ENCODE assay signal across 18 cellular contexts in genomic region chr2:45167885-45168284, GRCh38.
DNase-seq lines count a peak whose midpoint lies in the region; ATAC-seq and TF ChIP-seq lines count a peak whose summit lies in the region.
"Had no signal": no experiment of that assay in that cellular context is flagged by ENCODE, and none has a peak within 500 bp of the region (broad histone marks: within the 10 kb centered on the region; RNA-seq: fewer than 3 reads in every experiment).

No MANE protein-coding gene starts in this region.

- peaks cover 10% of the 10 kb centered on the region for H3K4me1 ChIP-seq in OCI-LY7 (ENCODE audit: insufficient read depth, low read length, poor library complexity, severe bottlenecking)
- H3K4me1 ChIP-seq in iPS-20b (ENCODE audit: insufficient read depth, low read length), result peaks cover 12% of the 10 kb centered on the region
- H3K4me1 ChIP-seq in skeletal muscle satellite cell (ENCODE audit: control insufficient read depth, insufficient read depth, low read length), result peaks cover 43% of the 10 kb centered on the region

- no peaks in the 10 kb centered on the region for H3K36me3 ChIP-seq in OCI-LY7 (ENCODE audit: insufficient read depth, low read length)
- H3K36me3 ChIP-seq in iPS-20b (ENCODE audit: insufficient read depth, low read depth, low read length), result no peaks in the 10 kb centered on the region
- no peaks in the 10 kb centered on the region for H3K36me3 ChIP-seq in skeletal muscle satellite cell (ENCODE audit: insufficient read depth, low read length)
- H3K36me3 ChIP-seq: heart left ventricle, SJSA1, tibial artery, WERI-Rb-1 had no signal

- H3K9me2 ChIP-seq in OCI-LY7 (ENCODE audit: insufficient read depth, low read length), result no peaks in the 10 kb centered on the region

- H3K27ac ChIP-seq in OCI-LY7 (ENCODE audit: low read depth, low read length, poor library complexity, severe bottlenecking) (no peak overlapping the region), iPS-20b (ENCODE audit: low read length) (no peak overlapping the region)
- H3K27ac ChIP-seq: heart left ventricle, SJSA1, WERI-Rb-1 had no signal

- H3K27me3 ChIP-seq in iPS-20b (ENCODE audit: insufficient read depth, low read length), result peaks cover 97% of the 10 kb centered on the region
- no peaks in the 10 kb centered on the region for H3K27me3 ChIP-seq in skeletal muscle satellite cell (ENCODE audit: control insufficient read depth, insufficient read depth, low read length)

- H4K20me1 ChIP-seq in OCI-LY7 (ENCODE audit: insufficient read depth, low read length), result no peaks in the 10 kb centered on the region

- POLR2A ChIA-PET in OCI-LY7 (lab: Charles Lee), result interaction anchor here (0.6 to 1.5 kb wide), 6 partner anchors 9 to 263 kb away, joined by 3 read pairs; no protein-coding TSS in a partner anchor

- no peaks in the 10 kb centered on the region for H3K79me2 ChIP-seq in OCI-LY7 (ENCODE audit: insufficient read depth, low read depth, low read length)

- H2AFZ ChIP-seq in OCI-LY7 (ENCODE audit: low read length), result peak overlapping the region; percentile 26; the same call in 1 of the 2 replicates

- no TSS peak for BruUV-seq in OCI-LY7 (replicated peaks; lab: Mats Ljungman, UMichigan)

- DNase-seq in DMS53 treated with DMSO at 0.1 percent for 48 hours (lab: John Stamatoyannopoulos, UW; ENCODE audit: unreplicated experiment) (peak; percentile 35), OCI-LY7 (ENCODE audit: low spot score) (no peak), posterior cingulate gyrus (no peak), medulla oblongata (ENCODE audit: extremely low spot score) (no peak), left ventricle myocardium superior (no peak)
- DNase-seq: activated CD4-positive, alpha-beta memory T cell treated with anti-CD3 and anti-CD28 coated beads for 36 hours; activated naive CD4-positive, alpha-beta T cell treated with anti-CD3 and anti-CD28 coated beads, Interleukin-2, amount 10 ng/mL, durations not matched to agents 7 days and 5 days; AML-193; aorta; effector memory CD8-positive, alpha-beta T cell; heart left ventricle; mammary epithelial cell; naive thymus-derived CD4-positive, alpha-beta T cell; tibial artery had no signal

- H3K9ac ChIP-seq in iPS-20b (ENCODE audit: low read depth, low read length), result no peak overlapping the region
- H3K9ac ChIP-seq in skeletal muscle satellite cell (ENCODE audit: low read depth, low read length), result peak overlapping the region; percentile 98

- H3K4me2 ChIP-seq in OCI-LY7 (ENCODE audit: low read length) (no peak overlapping the region), skeletal muscle satellite cell (ENCODE audit: low read length) (peak overlapping the region; percentile 91)

- intact Hi-C loops in OCI-LY7 (cut with micrococcal nuclease; ENCODE audit: unreplicated experiment) (no loop called here), posterior cingulate gyrus (cut with DNase I) (no loop called here), left ventricle myocardium superior (cut with micrococcal nuclease) (no loop called here)

- H3K4me3 ChIP-seq in OCI-LY7 (ENCODE audit: low read depth, low read length, poor library complexity, severe bottlenecking), result no peak overlapping the region
- 0 out of 2 replicates have a peak overlapping the region, but pooled peaks have one; percentile 69 for H3K4me3 ChIP-seq in iPS-20b (ENCODE audit: low read length)
- H3K4me3 ChIP-seq in skeletal muscle satellite cell (ENCODE audit: low read length), result peak overlapping the region; percentile 78
- H3K4me3 ChIP-seq: SJSA1 had no signal

- H3K9me3 ChIP-seq in OCI-LY7 (ENCODE audit: low read length) (no peaks in the 10 kb centered on the region), iPS-20b (ENCODE audit: insufficient read depth, low read depth, low read length) (no peaks in the 10 kb centered on the region), skeletal muscle satellite cell (replicated peaks; ENCODE audit: low read length) (no peaks in the 10 kb centered on the region)
- H3K9me3 ChIP-seq: heart left ventricle, SJSA1, tibial artery had no signal

- ATAC-seq in left ventricle myocardium superior, result no peak
- ATAC-seq: effector memory CD8-positive, alpha-beta T cell; heart left ventricle; naive thymus-derived CD4-positive, alpha-beta T cell had no signal

- no peak for TF ChIP-seq CTCF in OCI-LY7 (conservative IDR thresholded peaks at IDR 0.05; ENCODE audit: low read length)

- CTCF ChIA-PET in OCI-LY7 (lab: Charles Lee; ENCODE audit: unreplicated experiment), result no interaction called here
